In the genomic region with DNA sequence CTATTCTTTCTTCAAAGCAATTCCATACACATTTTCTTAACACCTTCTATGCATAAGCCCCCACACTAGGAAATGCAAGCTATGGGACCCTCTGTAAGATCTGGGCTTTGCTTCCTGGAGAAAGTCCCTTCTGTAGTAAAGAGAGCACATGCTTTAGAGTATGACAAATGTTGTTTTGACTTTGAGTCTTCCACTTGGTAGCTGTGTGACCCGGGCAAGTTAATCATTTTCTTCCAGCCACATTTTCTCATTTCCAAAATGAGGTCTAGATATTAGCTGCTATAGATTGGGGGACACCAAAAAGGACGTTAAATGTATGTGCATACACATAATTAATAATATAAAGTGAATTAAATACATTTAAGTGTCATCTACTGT, we compare ENCODE assay signal across 15 cellular contexts.
"Had no signal": no experiment of that assay in that cellular context is flagged by ENCODE, and none has a peak within 500 bp of the region (broad histone marks: within the 10 kb centered on the region; RNA-seq: fewer than 3 reads in every experiment).

No MANE protein-coding gene starts in this region.

- H3K27ac Mint-ChIP-seq: memory B cell, naive B cell had no signal

- H3K4me1 ChIP-seq: esophagus muscularis mucosa, gastrocnemius medialis, left ventricle myocardium inferior, lower lobe of right lung had no signal

- H3K4me1 Mint-ChIP-seq: memory B cell, naive B cell had no signal

- H3K36me3 Mint-ChIP-seq: memory B cell, naive B cell had no signal

- H3K27ac ChIP-seq: esophagus muscularis mucosa, gastrocnemius medialis, heart right ventricle, left ventricle myocardium inferior, lower lobe of right lung, neutrophil had no signal

- H3K4me3 ChIP-seq: esophagus muscularis mucosa, gastrocnemius medialis, heart right ventricle, left ventricle myocardium inferior, lower lobe of right lung had no signal

- H3K36me3 ChIP-seq: esophagus muscularis mucosa, gastrocnemius medialis, heart right ventricle, left ventricle myocardium inferior, lower lobe of right lung, neutrophil had no signal

- DNase-seq: effector memory CD4-positive, alpha-beta T cell; gastrocnemius medialis; heart right ventricle; hypothalamus; left ventricle myocardium inferior; lower lobe of right lung; naive B cell; posterior cingulate gyrus; right cardiac atrium; stimulated activated CD4-positive, alpha-beta T cell treated with anti-CD3 and anti-CD28 coated beads, Interleukin-12 subunit alpha, Interleukin-12 subunit beta, amount 100 ng/mL, for 4 hours; stimulated activated naive CD4-positive, alpha-beta T cell treated with Interleukin-2 at 50 U/mL for 16 hours; trophoblast cell had no signal

- H3K27me3 Mint-ChIP-seq: memory B cell, naive B cell had no signal

- H3K9me3 Mint-ChIP-seq: memory B cell had no signal

- H3K4me3 Mint-ChIP-seq: memory B cell, naive B cell had no signal

- H3K9me3 ChIP-seq: esophagus muscularis mucosa, gastrocnemius medialis, heart right ventricle, left ventricle myocardium inferior, lower lobe of right lung, neutrophil had no signal
